8 cellular contexts compared by ENCODE assay signal in genomic region chr2:216666461-216667233, GRCh38. TPM values are rescaled to one million over a fixed set of nuclear protein-coding genes. Genes with fewer than 3 reads are reported as not detected.
A peak's percentile ranks its signal among the peaks of the same experiment; 100 is the strongest.
DNase-seq lines count a peak whose midpoint lies in the region; ATAC-seq lines count a peak whose summit lies in the region.

No MANE protein-coding gene starts in this region.

- ATAC-seq in GM19043 (IDR thresholded peaks at IDR 0.05; ENCODE audit: low read depth, unreplicated experiment), result peak; percentile 72
- ATAC-seq in HG03520 (IDR thresholded peaks at IDR 0.05; ENCODE audit: unreplicated experiment), result peak; percentile 60

- no peak overlapping the region for H3K27ac ChIP-seq in effector memory CD4-positive, alpha-beta T cell (ENCODE audit: insufficient read depth, low read length, poor library complexity, severe bottlenecking)

- H3K27ac Mint-ChIP-seq in activated CD4-positive, alpha-beta memory T cell treated with anti-CD3 and anti-CD28 coated beads, Interleukin-2, amount 10 ng/mL, durations not matched to agents 7 days and 5 days, result no peak overlapping the region

- peak; percentile 82 for DNase-seq in Ammon's horn (ENCODE audit: low spot score)
- peak; percentile 74 for DNase-seq in NCI-H748 (lab: John Stamatoyannopoulos, UW; ENCODE audit: unreplicated experiment)
- DNase-seq in activated CD4-positive, alpha-beta memory T cell treated with anti-CD3 and anti-CD28 coated beads, Interleukin-2, amount 10 ng/mL, durations not matched to agents 7 days and 5 days, result peak; percentile 72
- DNase-seq in effector memory CD4-positive, alpha-beta T cell, result peak; percentile 12 to 47 (median 12)
- peak; percentile 89 for DNase-seq in medulla oblongata (ENCODE audit: extremely low spot score)
- DNase-seq in stimulated activated CD8-positive, alpha-beta memory T cell treated with anti-CD3 and anti-CD28 coated beads, Interleukin-4, amount 100 ng/mL, for 24 hours (ENCODE audit: low read depth), result peak; percentile 47

- no peaks in the 10 kb centered on the region for H3K9me3 ChIP-seq in effector memory CD4-positive, alpha-beta T cell (ENCODE audit: control insufficient read depth, low read length)

- H3K27me3 Mint-ChIP-seq in activated CD4-positive, alpha-beta memory T cell treated with anti-CD3 and anti-CD28 coated beads, Interleukin-2, amount 10 ng/mL, durations not matched to agents 7 days and 5 days, result peaks cover 12% of the 10 kb centered on the region

- H3K27me3 ChIP-seq in effector memory CD4-positive, alpha-beta T cell (replicated peaks; ENCODE audit: control insufficient read depth, insufficient read depth, low read length, poor library complexity, severe bottlenecking), result no peaks in the 10 kb centered on the region

- POLR2A ChIA-PET in activated CD4-positive, alpha-beta memory T cell treated with anti-CD3 and anti-CD28 coated beads, Interleukin-2, amount 10 ng/mL, durations not matched to agents 7 days and 5 days (lab: Charles Lee), result interaction anchor here (0.8 to 1.5 kb wide), 2 partner anchors 147 to 163 kb away, joined by 3 read pairs; no protein-coding TSS in a partner anchor

- no peaks in the 10 kb centered on the region for H3K4me1 ChIP-seq in effector memory CD4-positive, alpha-beta T cell (ENCODE audit: control insufficient read depth, insufficient read depth, low read length, poor library complexity, severe bottlenecking)

- CTCF ChIA-PET in activated CD4-positive, alpha-beta memory T cell treated with anti-CD3 and anti-CD28 coated beads, Interleukin-2, amount 10 ng/mL, durations not matched to agents 7 days and 5 days (lab: Charles Lee), result interaction anchor here (0.6 to 6.7 kb wide), 14 partner anchors 12 to 634 kb away, joined by 3 to 99 read pairs (median 3); no protein-coding TSS in a partner anchor

- H3K9me3 Mint-ChIP-seq in activated CD4-positive, alpha-beta memory T cell treated with anti-CD3 and anti-CD28 coated beads, Interleukin-2, amount 10 ng/mL, durations not matched to agents 7 days and 5 days, result no peaks in the 10 kb centered on the region

- H3K36me3 ChIP-seq in effector memory CD4-positive, alpha-beta T cell (ENCODE audit: control insufficient read depth, insufficient read depth, low read length), result no peaks in the 10 kb centered on the region

- no peak overlapping the region for H3K4me3 Mint-ChIP-seq in activated CD4-positive, alpha-beta memory T cell treated with anti-CD3 and anti-CD28 coated beads, Interleukin-2, amount 10 ng/mL, durations not matched to agents 7 days and 5 days

- H3K36me3 Mint-ChIP-seq in activated CD4-positive, alpha-beta memory T cell treated with anti-CD3 and anti-CD28 coated beads, Interleukin-2, amount 10 ng/mL, durations not matched to agents 7 days and 5 days (ENCODE audit: low read depth), result no peaks in the 10 kb centered on the region

- no peak overlapping the region for H3K4me3 ChIP-seq in effector memory CD4-positive, alpha-beta T cell (ENCODE audit: insufficient read depth, low read depth, low read length, poor library complexity, severe bottlenecking)

- no peaks in the 10 kb centered on the region for H3K4me1 Mint-ChIP-seq in activated CD4-positive, alpha-beta memory T cell treated with anti-CD3 and anti-CD28 coated beads, Interleukin-2, amount 10 ng/mL, durations not matched to agents 7 days and 5 days

RNA-seq across cellular contexts. Expression of gene IGFBP5, which starts 28.7 kb away (rescaled TPM):
- total RNA-seq in activated CD4-positive, alpha-beta memory T cell treated with anti-CD3 and anti-CD28 coated beads, Interleukin-2, amount 10 ng/mL, durations not matched to agents 7 days and 5 days, result not detected

RNA-seq across cellular contexts. Expression of gene IGFBP2, which starts 33.4 kb away (rescaled TPM):
- 1 to 10 TPM in 1 of 2 experiments, under 1 TPM in 1; 0.83 to 1.2 TPM for total RNA-seq in activated CD4-positive, alpha-beta memory T cell treated with anti-CD3 and anti-CD28 coated beads, Interleukin-2, amount 10 ng/mL, durations not matched to agents 7 days and 5 days

Comparison
In these comparisons a context has a peak if more than half of its experiments do, and no peak if none do; other contexts are left out.
1. DNase-seq: peak in every context shown above with its lines; median percentile 89 in medulla oblongata; 82 in Ammon's horn; 74 in NCI-H748; 72 in activated CD4-positive, alpha-beta memory T cell treated with anti-CD3 and anti-CD28 coated beads, Interleukin-2, amount 10 ng/mL, durations not matched to agents 7 days and 5 days; 47 in stimulated activated CD8-positive, alpha-beta memory T cell treated with anti-CD3 and anti-CD28 coated beads, Interleukin-4, amount 100 ng/mL, for 24 hours; 12 in effector memory CD4-positive, alpha-beta T cell.